In genomic region chr1:70874063-70874462, GRCh38 we compare ENCODE assay signal across 15 cellular contexts.
DNase-seq lines count a peak whose midpoint lies in the region; ATAC-seq, FAIRE-seq and TF ChIP-seq lines count a peak whose summit lies in the region.
"Had no signal": no experiment of that assay in that cellular context is flagged by ENCODE, and none has a peak within 500 bp of the region (broad histone marks: within the 10 kb centered on the region; RNA-seq: fewer than 3 reads in every experiment).

No MANE protein-coding gene starts in this region.

- H3K27me3 ChIP-seq in H1 (replicated peaks in 1 of 4; ENCODE audit: control insufficient read depth in 3 of 4, extremely low read depth in 1 of 4, insufficient read depth in 3 of 4, low read length in 3 of 4): no peaks in the 10 kb centered on the region
- no peaks in the 10 kb centered on the region for H3K27me3 ChIP-seq in trophoblast cell (ENCODE audit: insufficient read depth, low read length)
- H3K27me3 ChIP-seq in neuronal stem cell (ENCODE audit: control insufficient read depth in 3 of 3, insufficient read depth in 3 of 3, low read depth in 1 of 3, low read length in 3 of 3): no peaks in the 10 kb centered on the region
- no peaks in the 10 kb centered on the region for H3K27me3 ChIP-seq in neural progenitor cell

- H3K27me3 Mint-ChIP-seq in neural progenitor cell (ENCODE audit: insufficient read depth, low read depth): no peaks in the 10 kb centered on the region
- H3K27me3 Mint-ChIP-seq: activated naive CD4-positive, alpha-beta T cell treated with anti-CD3 and anti-CD28 coated beads, Interleukin-2, amount 50 U/mL, for 24 hours had no signal

- H3K9me3 ChIP-seq in H1 (ENCODE audit: insufficient read depth in 2 of 2, low read depth in 1 of 2, low read length in 1 of 2) (no peaks in the 10 kb centered on the region), trophoblast cell (ENCODE audit: insufficient read depth, low read depth, low read length) (peaks cover 4% of the 10 kb centered on the region), neuronal stem cell (replicated peaks in 1 of 2; ENCODE audit: control insufficient read depth in 2 of 2, insufficient read depth in 1 of 2, low read depth in 1 of 2, low read length in 2 of 2) (no peaks in the 10 kb centered on the region), neural progenitor cell (ENCODE audit: low read depth) (no peaks in the 10 kb centered on the region)

- H2BK5ac ChIP-seq in H1 (ENCODE audit: low read depth, low read length) (no peak overlapping the region), trophoblast cell (ENCODE audit: low read depth, low read length, poor library complexity) (peak overlapping the region; percentile 86), neuronal stem cell (ENCODE audit: low read length) (no peak overlapping the region)

- ATAC-seq in GM21526 (IDR thresholded peaks at IDR 0.05; ENCODE audit: low FRiP score, unreplicated experiment): no peak

- TF ChIP-seq CTCF in H1 (IDR thresholded peaks at IDR 0.05; ENCODE audit: control extremely low read depth in 1 of 3, insufficient read depth in 1 of 3, low read depth in 1 of 3, low read length in 3 of 3) (no peak), neural progenitor cell (IDR thresholded peaks at IDR 0.05) (no peak)

- no peaks in the 10 kb centered on the region for H3K23me2 ChIP-seq in H1 (ENCODE audit: low read depth, low read length)

- POLR2A ChIA-PET in H1 (lab: Charles Lee; ENCODE audit: partially characterized antibody): no interaction called here

- H4K20me1 ChIP-seq in H1 (replicated peaks in 1 of 2; ENCODE audit: control insufficient read depth in 1 of 2, insufficient read depth in 2 of 2, low read length in 2 of 2): no peaks in the 10 kb centered on the region
- no peaks in the 10 kb centered on the region for H4K20me1 ChIP-seq in neural progenitor cell (ENCODE audit: low read depth)

- H3K9ac ChIP-seq in H1 (replicated peaks in 1 of 4; ENCODE audit: extremely low read depth in 1 of 4, low read depth in 3 of 4, low read length in 3 of 4) (no peak overlapping the region), trophoblast cell (ENCODE audit: low read length) (no peak overlapping the region), neuronal stem cell (ENCODE audit: low read depth, low read length, poor library complexity) (no peak overlapping the region), neural progenitor cell (no peak overlapping the region)
- H3K9ac ChIP-seq: KMS-11 had no signal

- no peaks in the 10 kb centered on the region for H3K36me3 Mint-ChIP-seq in neural progenitor cell
- H3K36me3 Mint-ChIP-seq: activated naive CD4-positive, alpha-beta T cell treated with anti-CD3 and anti-CD28 coated beads, Interleukin-2, amount 50 U/mL, for 24 hours had no signal

- H3K4me3 ChIP-seq in H1 (ENCODE audit: extremely low read depth in 1 of 4, insufficient read depth in 2 of 4, low read depth in 3 of 4, low read length in 4 of 4) (no peak overlapping the region), trophoblast cell (ENCODE audit: low read depth, low read length) (no peak overlapping the region), neuronal stem cell (ENCODE audit: low read length in 2 of 2) (no peak overlapping the region), neural progenitor cell (no peak overlapping the region)

- H4K91ac ChIP-seq in H1 (replicated peaks; ENCODE audit: insufficient read length, low read length) (no peak overlapping the region), trophoblast cell (ENCODE audit: low read depth, low read length) (peak overlapping the region; percentile 28), neuronal stem cell (ENCODE audit: low read depth, low read length, poor library complexity) (no peak overlapping the region)

- H2AFZ ChIP-seq in H1 (ENCODE audit: low read length): 0 out of 2 replicates have a peak overlapping the region, but pooled peaks have one; percentile 16
- no peak overlapping the region for H2AFZ ChIP-seq in trophoblast cell (ENCODE audit: insufficient read depth, low read length, poor library complexity)
- H2AFZ ChIP-seq in neuronal stem cell (ENCODE audit: low read length): no peak overlapping the region
- H2AFZ ChIP-seq in neural progenitor cell (replicated peaks): no peak overlapping the region

- FAIRE-seq in H1 (lab: Jason Lieb, UNC): no peak

- H3K27ac Mint-ChIP-seq in neural progenitor cell: no peak overlapping the region
- H3K27ac Mint-ChIP-seq: activated CD4-positive, alpha-beta T cell treated with anti-CD3 and anti-CD28 coated beads, Interleukin-2, amount 10 ng/mL, durations not matched to agents 7 days and 5 days; activated naive CD4-positive, alpha-beta T cell treated with anti-CD3 and anti-CD28 coated beads, Interleukin-2, amount 50 U/mL, for 24 hours; nephron progenitor cell had no signal

- CTCF ChIA-PET in H1 (lab: Charles Lee; ENCODE audit: partially characterized antibody): interaction anchor here (0.9 to 3.6 kb wide), 3 partner anchors 9 to 91 kb away, joined by 3 to 18 read pairs (median 5); no protein-coding TSS in a partner anchor

- no peak overlapping the region for H4K8ac ChIP-seq in H1 (ENCODE audit: extremely low read depth, insufficient read depth, low read length)
- peak overlapping the region; percentile 61 for H4K8ac ChIP-seq in trophoblast cell (ENCODE audit: low read depth, low read length)
- no peak overlapping the region for H4K8ac ChIP-seq in neuronal stem cell (ENCODE audit: low read depth, low read length)

- no peak overlapping the region for H3K56ac ChIP-seq in H1 (replicated peaks; ENCODE audit: insufficient read length, low read depth, low read length)

- H4K12ac ChIP-seq in trophoblast cell (ENCODE audit: low read depth, low read length): no peak overlapping the region

- no peak overlapping the region for H4K5ac ChIP-seq in H1 (ENCODE audit: insufficient read length, low read depth, low read length)

- H3K23ac ChIP-seq in H1 (ENCODE audit: insufficient read length): no peak overlapping the region
- H3K23ac ChIP-seq in trophoblast cell (ENCODE audit: low read length): no peak overlapping the region
- H3K23ac ChIP-seq in neuronal stem cell (ENCODE audit: low read depth, low read length, poor library complexity): no peak overlapping the region

- H3K9me3 Mint-ChIP-seq in neural progenitor cell: no peaks in the 10 kb centered on the region
- H3K9me3 Mint-ChIP-seq: activated CD4-positive, alpha-beta T cell treated with anti-CD3 and anti-CD28 coated beads, Interleukin-2, amount 10 ng/mL, durations not matched to agents 7 days and 5 days; activated naive CD4-positive, alpha-beta T cell treated with anti-CD3 and anti-CD28 coated beads, Interleukin-2, amount 50 U/mL, for 24 hours; nephron progenitor cell had no signal

- TF ChIP-seq POLR2A in H1 (IDR thresholded peaks at IDR 0.05; ENCODE audit: control extremely low read depth in 1 of 2, low read depth in 2 of 2, low read length in 2 of 2): no peak

- WGBS in H1 (ENCODE audit: extremely low coverage in 1 of 2, insufficient coverage in 1 of 2, insufficient read length in 1 of 2, insufficient replicate concordance in 2 of 2, low coverage in 1 of 2, low lambda C conversion rate in 2 of 2, missing lambda C conversion rate in 1 of 2), 2 experiments: 81% methylated on average over 2 of the region's 2 CpGs; no CpG with 5 or more reads in 1 of the 2 experiments
- WGBS in trophoblast cell (ENCODE audit: extremely low coverage, insufficient coverage, insufficient read length): no CpG with 5 or more reads among the region's 2 CpGs
- WGBS in neuronal stem cell (ENCODE audit: extremely low coverage in 2 of 2, insufficient read length in 2 of 2, insufficient replicate concordance in 1 of 2), 2 donors: no CpG with 5 or more reads among the region's 2 CpGs

- H3K4me1 Mint-ChIP-seq in neural progenitor cell: no peaks in the 10 kb centered on the region
- H3K4me1 Mint-ChIP-seq: activated CD4-positive, alpha-beta T cell treated with anti-CD3 and anti-CD28 coated beads, Interleukin-2, amount 10 ng/mL, durations not matched to agents 7 days and 5 days; activated naive CD4-positive, alpha-beta T cell treated with anti-CD3 and anti-CD28 coated beads, Interleukin-2, amount 50 U/mL, for 24 hours; nephron progenitor cell had no signal

- H3K27ac ChIP-seq in H1 (ENCODE audit: low read depth, low read length) (no peak overlapping the region), trophoblast cell (ENCODE audit: low read depth, low read length) (peak overlapping the region; percentile 83), neuronal stem cell (replicated peaks; ENCODE audit: low read length) (no peak overlapping the region), neural progenitor cell (no peak overlapping the region)
- H3K27ac ChIP-seq: KMS-11 had no signal

- H2BK120ac ChIP-seq in H1 (replicated peaks; ENCODE audit: low read depth, low read length): no peak overlapping the region
- peak overlapping the region; percentile 14 for H2BK120ac ChIP-seq in trophoblast cell (ENCODE audit: insufficient read depth, low read length, poor library complexity)
- H2BK120ac ChIP-seq in neuronal stem cell (ENCODE audit: low read depth, low read length): no peak overlapping the region

- no peaks in the 10 kb centered on the region for H3K79me2 ChIP-seq in H1 (ENCODE audit: control insufficient read depth in 1 of 2, insufficient read depth in 2 of 2, low read length in 2 of 2)
- no peaks in the 10 kb centered on the region for H3K79me2 ChIP-seq in trophoblast cell (ENCODE audit: control insufficient read depth, insufficient read depth, low read length, poor library complexity)
- no peaks in the 10 kb centered on the region for H3K79me2 ChIP-seq in neural progenitor cell (ENCODE audit: low read depth)

- H3K4ac ChIP-seq in H1 (replicated peaks; ENCODE audit: insufficient read length, low read depth, low read length) (no peak overlapping the region), trophoblast cell (ENCODE audit: low read depth, low read length) (no peak overlapping the region), neuronal stem cell (ENCODE audit: low read length) (no peak overlapping the region)

- no peak for TF ChIP-seq RAD21 in H1 (IDR thresholded peaks at IDR 0.05 in 1 of 2, conservative IDR thresholded peaks at IDR 0.05 in 1 of 2; ENCODE audit: low read depth in 2 of 2, low read length in 2 of 2)

- H3K79me1 ChIP-seq in H1 (ENCODE audit: low read depth, low read length): no peaks in the 10 kb centered on the region
- H3K79me1 ChIP-seq in trophoblast cell (ENCODE audit: low read length): peaks cover 4% of the 10 kb centered on the region
- H3K79me1 ChIP-seq in neuronal stem cell (ENCODE audit: low read depth, low read length): no peaks in the 10 kb centered on the region

- H2BK20ac ChIP-seq in H1 (ENCODE audit: low read length): no peak overlapping the region

- no peaks in the 10 kb centered on the region for H3F3A ChIP-seq in neural progenitor cell (ENCODE audit: low read depth)

- H3K4me1 ChIP-seq in H1 (replicated peaks in 1 of 4; ENCODE audit: control insufficient read depth in 3 of 4, insufficient read depth in 4 of 4, low read length in 3 of 4) (no peaks in the 10 kb centered on the region), trophoblast cell (ENCODE audit: control insufficient read depth in 1 of 2, insufficient read depth in 2 of 2, low read length in 2 of 2) (peaks cover 0 to 6% of the 10 kb centered on the region in 2 experiments), neuronal stem cell (ENCODE audit: control insufficient read depth in 2 of 2, insufficient read depth in 1 of 2, low read depth in 1 of 2, low read length in 2 of 2) (no peaks in the 10 kb centered on the region), neural progenitor cell (no peaks in the 10 kb centered on the region)

- H3K4me2 ChIP-seq in H1 (ENCODE audit: insufficient read depth in 1 of 2, low read depth in 2 of 2, low read length in 2 of 2) (no peak overlapping the region), trophoblast cell (ENCODE audit: low read length) (peak overlapping the region; percentile 36), neuronal stem cell (ENCODE audit: insufficient read depth, low read length, poor library complexity, severe bottlenecking) (no peak overlapping the region), neural progenitor cell (no peak overlapping the region)
- H3K4me2 ChIP-seq: KMS-11 had no signal

- H3K14ac ChIP-seq in H1 (ENCODE audit: insufficient read length) (no peak overlapping the region), trophoblast cell (ENCODE audit: low read length) (no peak overlapping the region), neuronal stem cell (ENCODE audit: low read length) (no peak overlapping the region)

- DNase-seq in H4 (ENCODE audit: low spot score) (peak; percentile 22), NOMO-1 treated with dmso at 0.1 percent for 144 hours (lab: John Stamatoyannopoulos, UW; ENCODE audit: unreplicated experiment) (peak; percentile 53), H1 (ENCODE audit: low read depth in 1 of 2, low spot score in 2 of 2) (no peak), trophoblast cell (peak in 1 of 2 donors; percentile 22), neuronal stem cell (ENCODE audit: low spot score) (no peak), neural progenitor cell (ENCODE audit: low spot score) (no peak)
- DNase-seq in activated CD4-positive, alpha-beta T cell treated with anti-CD3 and anti-CD28 coated beads, Interleukin-2, amount 50 U/mL, for 4 hours: no peak
- DNase-seq: activated CD4-positive, alpha-beta T cell treated with anti-CD3 and anti-CD28 coated beads, Interleukin-2, amount 10 ng/mL, durations not matched to agents 7 days and 5 days; DMS153; NCI-H187; NCI-H524 treated with DMSO at 0.1 percent for 48 hours; nephron progenitor cell had no signal

- no peak for TF ChIP-seq EP300 in H1 (IDR thresholded peaks at IDR 0.05; ENCODE audit: borderline replicate concordance in 1 of 2, low read depth in 2 of 2, low read length in 2 of 2)

- H2AK5ac ChIP-seq in H1 (ENCODE audit: low read depth, low read length) (no peak overlapping the region), trophoblast cell (ENCODE audit: low read length) (no peak overlapping the region), neuronal stem cell (ENCODE audit: low read depth, low read length) (no peak overlapping the region)

- H2BK12ac ChIP-seq in H1 (ENCODE audit: low read depth, low read length): no peak overlapping the region
- H2BK12ac ChIP-seq in trophoblast cell (ENCODE audit: low read length): no peak overlapping the region
- no peak overlapping the region for H2BK12ac ChIP-seq in neuronal stem cell (ENCODE audit: low read length)

- H3K4me3 Mint-ChIP-seq in neural progenitor cell: no peak overlapping the region
- H3K4me3 Mint-ChIP-seq: activated CD4-positive, alpha-beta T cell treated with anti-CD3 and anti-CD28 coated beads, Interleukin-2, amount 10 ng/mL, durations not matched to agents 7 days and 5 days; activated naive CD4-positive, alpha-beta T cell treated with anti-CD3 and anti-CD28 coated beads, Interleukin-2, amount 50 U/mL, for 24 hours; nephron progenitor cell had no signal

- H3K18ac ChIP-seq in H1 (ENCODE audit: extremely low read depth, low read length) (no peak overlapping the region), trophoblast cell (ENCODE audit: low read length) (no peak overlapping the region), neuronal stem cell (ENCODE audit: low read length) (no peak overlapping the region)

- H2BK15ac ChIP-seq in H1 (ENCODE audit: low read length) (no peak overlapping the region), neuronal stem cell (ENCODE audit: low read length) (no peak overlapping the region)

- H3K36me3 ChIP-seq in H1 (ENCODE audit: control insufficient read depth in 2 of 4, insufficient read depth in 4 of 4, low read length in 3 of 4) (no peaks in the 10 kb centered on the region), trophoblast cell (ENCODE audit: control insufficient read depth in 1 of 2, insufficient read depth in 2 of 2, low read length in 2 of 2) (no peaks in the 10 kb centered on the region), neuronal stem cell (replicated peaks in 1 of 2; ENCODE audit: control insufficient read depth in 2 of 2, insufficient read depth in 2 of 2, low read length in 2 of 2) (no peaks in the 10 kb centered on the region), neural progenitor cell (no peaks in the 10 kb centered on the region)

Comparison
In these comparisons a context has a peak if more than half of its experiments do, and no peak if none do; other contexts are left out.
1. DNase-seq: peak in H4 (single experiment) and NOMO-1 treated with dmso at 0.1 percent for 144 hours (single experiment); none in H1 (0 of 2), neuronal stem cell (single experiment), activated CD4-positive, alpha-beta T cell treated with anti-CD3 and anti-CD28 coated beads, Interleukin-2, amount 50 U/mL, for 4 hours (0 of 2) and neural progenitor cell (single experiment).